3 cellular contexts compared by ENCODE assay signal in the genomic region with DNA sequence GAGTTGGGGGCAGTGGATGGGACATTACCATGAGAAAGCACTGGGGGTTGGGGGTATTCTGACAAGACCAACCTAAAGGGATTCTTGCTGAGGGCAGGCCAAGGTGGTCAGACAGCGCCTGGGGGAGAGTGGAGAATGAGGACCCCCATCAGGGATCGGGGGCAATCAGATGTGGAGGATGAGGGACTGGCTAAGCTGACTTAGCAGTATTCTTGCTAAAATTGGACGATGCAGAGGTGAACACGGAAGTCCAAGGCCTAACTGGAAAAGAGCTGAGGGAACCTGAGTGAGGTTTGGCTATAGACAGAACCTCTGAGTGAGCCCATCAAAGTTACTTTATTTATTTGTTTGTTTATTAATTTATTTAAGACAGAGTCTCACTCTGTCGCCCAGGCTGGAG.
A peak's percentile ranks its signal among the peaks of the same experiment; 100 is the strongest.
TF ChIP-seq lines count a peak whose summit lies in the region.

No MANE protein-coding gene starts in this region.

TF ChIP-seq in GM23338, 12 proteins besides CTCF, POLR2A, EP300 and RAD21:
- no peak for TF ChIP-seq POLR2AphosphoS5 (IDR thresholded peaks at IDR 0.05; ENCODE audit: low read depth)
- no peak for TF ChIP-seq STAT1 (IDR thresholded peaks at IDR 0.05; ENCODE audit: unreplicated experiment)
- no peak for TF ChIP-seq JUNB (IDR thresholded peaks at IDR 0.05; ENCODE audit: unreplicated experiment)
- TF ChIP-seq ZNF114 (CRISPR knock-in tag; IDR thresholded peaks at IDR 0.05) = no peak
- no peak for TF ChIP-seq ZNF331 (CRISPR knock-in tag; IDR thresholded peaks at IDR 0.05; ENCODE audit: low read depth)
- TF ChIP-seq, protein P1, sequence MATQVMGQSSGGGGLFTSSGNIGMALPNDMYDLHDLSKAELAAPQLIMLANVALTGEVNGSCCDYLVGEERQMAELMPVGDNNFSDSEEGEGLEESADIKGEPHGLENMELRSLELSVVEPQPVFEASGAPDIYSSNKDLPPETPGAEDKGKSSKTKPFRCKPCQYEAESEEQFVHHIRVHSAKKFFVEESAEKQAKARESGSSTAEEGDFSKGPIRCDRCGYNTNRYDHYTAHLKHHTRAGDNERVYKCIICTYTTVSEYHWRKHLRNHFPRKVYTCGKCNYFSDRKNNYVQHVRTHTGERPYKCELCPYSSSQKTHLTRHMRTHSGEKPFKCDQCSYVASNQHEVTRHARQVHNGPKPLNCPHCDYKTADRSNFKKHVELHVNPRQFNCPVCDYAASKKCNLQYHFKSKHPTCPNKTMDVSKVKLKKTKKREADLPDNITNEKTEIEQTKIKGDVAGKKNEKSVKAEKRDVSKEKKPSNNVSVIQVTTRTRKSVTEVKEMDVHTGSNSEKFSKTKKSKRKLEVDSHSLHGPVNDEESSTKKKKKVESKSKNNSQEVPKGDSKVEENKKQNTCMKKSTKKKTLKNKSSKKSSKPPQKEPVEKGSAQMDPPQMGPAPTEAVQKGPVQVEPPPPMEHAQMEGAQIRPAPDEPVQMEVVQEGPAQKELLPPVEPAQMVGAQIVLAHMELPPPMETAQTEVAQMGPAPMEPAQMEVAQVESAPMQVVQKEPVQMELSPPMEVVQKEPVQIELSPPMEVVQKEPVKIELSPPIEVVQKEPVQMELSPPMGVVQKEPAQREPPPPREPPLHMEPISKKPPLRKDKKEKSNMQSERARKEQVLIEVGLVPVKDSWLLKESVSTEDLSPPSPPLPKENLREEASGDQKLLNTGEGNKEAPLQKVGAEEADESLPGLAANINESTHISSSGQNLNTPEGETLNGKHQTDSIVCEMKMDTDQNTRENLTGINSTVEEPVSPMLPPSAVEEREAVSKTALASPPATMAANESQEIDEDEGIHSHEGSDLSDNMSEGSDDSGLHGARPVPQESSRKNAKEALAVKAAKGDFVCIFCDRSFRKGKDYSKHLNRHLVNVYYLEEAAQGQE (IDR thresholded peaks at IDR 0.05; ENCODE audit: unreplicated experiment) = no peak
- no peak for TF ChIP-seq EZH2phosphoT487 (IDR thresholded peaks at IDR 0.05; ENCODE audit: unreplicated experiment)
- no peak for TF ChIP-seq EZH2 (IDR thresholded peaks at IDR 0.05; ENCODE audit: low read depth, unreplicated experiment)
- TF ChIP-seq CREB1 (CRISPR knock-in tag; IDR thresholded peaks at IDR 0.05; ENCODE audit: low read depth) = no peak
- TF ChIP-seq NANOG (IDR thresholded peaks at IDR 0.05; ENCODE audit: borderline replicate concordance) = no peak

TF ChIP-seq in HepG2, 621 proteins besides CTCF, POLR2A, EP300 and RAD21 (continues in another document):
- TF ChIP-seq MAFK (conservative IDR thresholded peaks at IDR 0.05 in 1 of 2, IDR thresholded peaks at IDR 0.05 in 1 of 2; ENCODE audit: low read length in 2 of 2) (peak; percentile 35 to 39; a peak in 2 of 4 replicates), PPARG (CRISPR knock-in tag; conservative IDR thresholded peaks at IDR 0.05) (no peak), ZNF605 (CRISPR knock-in tag; IDR thresholded peaks at IDR 0.05) (no peak), RBAK (CRISPR knock-in tag; IDR thresholded peaks at IDR 0.05) (no peak), ZBTB7B (CRISPR knock-in tag; IDR thresholded peaks at IDR 0.05) (no peak), TOE1 (CRISPR knock-in tag; IDR thresholded peaks at IDR 0.05) (no peak), ZNF644 (CRISPR knock-in tag; IDR thresholded peaks at IDR 0.05; ENCODE audit: low read depth) (no peak), JDP2 (CRISPR knock-in tag; IDR thresholded peaks at IDR 0.05; ENCODE audit: borderline replicate concordance) (no peak), TCF7L2 (IDR thresholded peaks at IDR 0.05; ENCODE audit: low read depth, low read length) (no peak), NCOR1 (IDR thresholded peaks at IDR 0.05; ENCODE audit: borderline replicate concordance, low read length) (0 out of 2 replicates have a peak, but pooled peaks have one; percentile 10), PITX1 (CRISPR knock-in tag; IDR thresholded peaks at IDR 0.05) (0 out of 2 replicates have a peak, but pooled peaks have one; percentile 6), RFXAP (CRISPR knock-in tag; IDR thresholded peaks at IDR 0.05; ENCODE audit: borderline replicate concordance) (peak; percentile 29; the same call in 1 of the 2 replicates), RBM22 (optimal IDR thresholded peaks at IDR 0.05; ENCODE audit: low read length) (peak; percentile 24), MEIS1 (CRISPR knock-in tag; IDR thresholded peaks at IDR 0.05; ENCODE audit: borderline replicate concordance) (no peak)
- TF ChIP-seq, protein P2, sequence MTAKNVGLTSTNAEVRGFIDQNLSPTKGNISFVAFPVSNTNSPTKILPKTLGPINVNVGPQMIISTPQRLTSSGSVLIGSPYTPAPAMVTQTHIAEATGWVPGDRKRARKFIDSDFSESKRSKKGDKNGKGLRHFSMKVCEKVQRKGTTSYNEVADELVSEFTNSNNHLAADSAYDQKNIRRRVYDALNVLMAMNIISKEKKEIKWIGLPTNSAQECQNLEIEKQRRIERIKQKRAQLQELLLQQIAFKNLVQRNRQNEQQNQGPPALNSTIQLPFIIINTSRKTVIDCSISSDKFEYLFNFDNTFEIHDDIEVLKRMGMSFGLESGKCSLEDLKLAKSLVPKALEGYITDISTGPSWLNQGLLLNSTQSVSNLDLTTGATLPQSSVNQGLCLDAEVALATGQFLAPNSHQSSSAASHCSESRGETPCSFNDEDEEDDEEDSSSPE (CRISPR knock-in tag; IDR thresholded peaks at IDR 0.05) = no peak
- TF ChIP-seq, protein P3, sequence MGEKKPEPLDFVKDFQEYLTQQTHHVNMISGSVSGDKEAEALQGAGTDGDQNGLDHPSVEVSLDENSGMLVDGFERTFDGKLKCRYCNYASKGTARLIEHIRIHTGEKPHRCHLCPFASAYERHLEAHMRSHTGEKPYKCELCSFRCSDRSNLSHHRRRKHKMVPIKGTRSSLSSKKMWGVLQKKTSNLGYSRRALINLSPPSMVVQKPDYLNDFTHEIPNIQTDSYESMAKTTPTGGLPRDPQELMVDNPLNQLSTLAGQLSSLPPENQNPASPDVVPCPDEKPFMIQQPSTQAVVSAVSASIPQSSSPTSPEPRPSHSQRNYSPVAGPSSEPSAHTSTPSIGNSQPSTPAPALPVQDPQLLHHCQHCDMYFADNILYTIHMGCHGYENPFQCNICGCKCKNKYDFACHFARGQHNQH (CRISPR knock-in tag; IDR thresholded peaks at IDR 0.05) = 0 out of 2 replicates have a peak, but pooled peaks have one; percentile 15
- TF ChIP-seq, protein P4, sequence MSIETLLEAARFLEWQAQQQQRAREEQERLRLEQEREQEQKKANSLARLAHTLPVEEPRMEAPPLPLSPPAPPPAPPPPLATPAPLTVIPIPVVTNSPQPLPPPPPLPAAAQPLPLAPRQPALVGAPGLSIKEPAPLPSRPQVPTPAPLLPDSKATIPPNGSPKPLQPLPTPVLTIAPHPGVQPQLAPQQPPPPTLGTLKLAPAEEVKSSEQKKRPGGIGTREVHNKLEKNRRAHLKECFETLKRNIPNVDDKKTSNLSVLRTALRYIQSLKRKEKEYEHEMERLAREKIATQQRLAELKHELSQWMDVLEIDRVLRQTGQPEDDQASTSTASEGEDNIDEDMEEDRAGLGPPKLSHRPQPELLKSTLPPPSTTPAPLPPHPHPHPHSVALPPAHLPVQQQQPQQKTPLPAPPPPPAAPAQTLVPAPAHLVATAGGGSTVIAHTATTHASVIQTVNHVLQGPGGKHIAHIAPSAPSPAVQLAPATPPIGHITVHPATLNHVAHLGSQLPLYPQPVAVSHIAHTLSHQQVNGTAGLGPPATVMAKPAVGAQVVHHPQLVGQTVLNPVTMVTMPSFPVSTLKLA (IDR thresholded peaks at IDR 0.05) = no peak
- TF ChIP-seq, protein P5, sequence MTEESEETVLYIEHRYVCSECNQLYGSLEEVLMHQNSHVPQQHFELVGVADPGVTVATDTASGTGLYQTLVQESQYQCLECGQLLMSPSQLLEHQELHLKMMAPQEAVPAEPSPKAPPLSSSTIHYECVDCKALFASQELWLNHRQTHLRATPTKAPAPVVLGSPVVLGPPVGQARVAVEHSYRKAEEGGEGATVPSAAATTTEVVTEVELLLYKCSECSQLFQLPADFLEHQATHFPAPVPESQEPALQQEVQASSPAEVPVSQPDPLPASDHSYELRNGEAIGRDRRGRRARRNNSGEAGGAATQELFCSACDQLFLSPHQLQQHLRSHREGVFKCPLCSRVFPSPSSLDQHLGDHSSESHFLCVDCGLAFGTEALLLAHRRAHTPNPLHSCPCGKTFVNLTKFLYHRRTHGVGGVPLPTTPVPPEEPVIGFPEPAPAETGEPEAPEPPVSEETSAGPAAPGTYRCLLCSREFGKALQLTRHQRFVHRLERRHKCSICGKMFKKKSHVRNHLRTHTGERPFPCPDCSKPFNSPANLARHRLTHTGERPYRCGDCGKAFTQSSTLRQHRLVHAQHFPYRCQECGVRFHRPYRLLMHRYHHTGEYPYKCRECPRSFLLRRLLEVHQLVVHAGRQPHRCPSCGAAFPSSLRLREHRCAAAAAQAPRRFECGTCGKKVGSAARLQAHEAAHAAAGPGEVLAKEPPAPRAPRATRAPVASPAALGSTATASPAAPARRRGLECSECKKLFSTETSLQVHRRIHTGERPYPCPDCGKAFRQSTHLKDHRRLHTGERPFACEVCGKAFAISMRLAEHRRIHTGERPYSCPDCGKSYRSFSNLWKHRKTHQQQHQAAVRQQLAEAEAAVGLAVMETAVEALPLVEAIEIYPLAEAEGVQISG (CRISPR knock-in tag; IDR thresholded peaks at IDR 0.05) = no peak

TF ChIP-seq in SK-N-SH, 30 proteins besides CTCF, POLR2A, EP300 and RAD21:
- TF ChIP-seq POLR2AphosphoS5 (IDR thresholded peaks at IDR 0.05; ENCODE audit: low read depth, low read length) (no peak), YY1 (IDR thresholded peaks at IDR 0.05; ENCODE audit: low read depth) (no peak), FOXJ3 (CRISPR knock-in tag; IDR thresholded peaks at IDR 0.05) (no peak), MEF2A (IDR thresholded peaks at IDR 0.05; ENCODE audit: borderline replicate concordance, low read depth) (no peak), RFX5 (IDR thresholded peaks at IDR 0.05; ENCODE audit: low read length) (no peak), SMC3 (IDR thresholded peaks at IDR 0.05; ENCODE audit: low read depth, low read length) (no peak), FOXM1 (IDR thresholded peaks at IDR 0.05; ENCODE audit: low read depth) (no peak), TEAD4 (IDR thresholded peaks at IDR 0.05; ENCODE audit: borderline replicate concordance, insufficient read depth) (no peak), GATA2 (CRISPR knock-in tag; IDR thresholded peaks at IDR 0.05) (no peak)
- TF ChIP-seq, protein P6, sequence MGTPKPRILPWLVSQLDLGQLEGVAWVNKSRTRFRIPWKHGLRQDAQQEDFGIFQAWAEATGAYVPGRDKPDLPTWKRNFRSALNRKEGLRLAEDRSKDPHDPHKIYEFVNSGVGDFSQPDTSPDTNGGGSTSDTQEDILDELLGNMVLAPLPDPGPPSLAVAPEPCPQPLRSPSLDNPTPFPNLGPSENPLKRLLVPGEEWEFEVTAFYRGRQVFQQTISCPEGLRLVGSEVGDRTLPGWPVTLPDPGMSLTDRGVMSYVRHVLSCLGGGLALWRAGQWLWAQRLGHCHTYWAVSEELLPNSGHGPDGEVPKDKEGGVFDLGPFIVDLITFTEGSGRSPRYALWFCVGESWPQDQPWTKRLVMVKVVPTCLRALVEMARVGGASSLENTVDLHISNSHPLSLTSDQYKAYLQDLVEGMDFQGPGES (IDR thresholded peaks at IDR 0.05; ENCODE audit: low read depth, low read length) = no peak
- TF ChIP-seq, protein P7, sequence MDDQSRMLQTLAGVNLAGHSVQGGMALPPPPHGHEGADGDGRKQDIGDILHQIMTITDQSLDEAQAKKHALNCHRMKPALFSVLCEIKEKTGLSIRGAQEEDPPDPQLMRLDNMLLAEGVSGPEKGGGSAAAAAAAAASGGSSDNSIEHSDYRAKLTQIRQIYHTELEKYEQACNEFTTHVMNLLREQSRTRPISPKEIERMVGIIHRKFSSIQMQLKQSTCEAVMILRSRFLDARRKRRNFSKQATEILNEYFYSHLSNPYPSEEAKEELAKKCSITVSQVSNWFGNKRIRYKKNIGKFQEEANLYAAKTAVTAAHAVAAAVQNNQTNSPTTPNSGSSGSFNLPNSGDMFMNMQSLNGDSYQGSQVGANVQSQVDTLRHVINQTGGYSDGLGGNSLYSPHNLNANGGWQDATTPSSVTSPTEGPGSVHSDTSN (IDR thresholded peaks at IDR 0.05) = no peak
- TF ChIP-seq, protein P8, sequence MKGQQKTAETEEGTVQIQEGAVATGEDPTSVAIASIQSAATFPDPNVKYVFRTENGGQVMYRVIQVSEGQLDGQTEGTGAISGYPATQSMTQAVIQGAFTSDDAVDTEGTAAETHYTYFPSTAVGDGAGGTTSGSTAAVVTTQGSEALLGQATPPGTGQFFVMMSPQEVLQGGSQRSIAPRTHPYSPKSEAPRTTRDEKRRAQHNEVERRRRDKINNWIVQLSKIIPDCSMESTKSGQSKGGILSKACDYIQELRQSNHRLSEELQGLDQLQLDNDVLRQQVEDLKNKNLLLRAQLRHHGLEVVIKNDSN (IDR thresholded peaks at IDR 0.05; ENCODE audit: borderline replicate concordance, low read depth) = no peak
- TF ChIP-seq, protein P9, sequence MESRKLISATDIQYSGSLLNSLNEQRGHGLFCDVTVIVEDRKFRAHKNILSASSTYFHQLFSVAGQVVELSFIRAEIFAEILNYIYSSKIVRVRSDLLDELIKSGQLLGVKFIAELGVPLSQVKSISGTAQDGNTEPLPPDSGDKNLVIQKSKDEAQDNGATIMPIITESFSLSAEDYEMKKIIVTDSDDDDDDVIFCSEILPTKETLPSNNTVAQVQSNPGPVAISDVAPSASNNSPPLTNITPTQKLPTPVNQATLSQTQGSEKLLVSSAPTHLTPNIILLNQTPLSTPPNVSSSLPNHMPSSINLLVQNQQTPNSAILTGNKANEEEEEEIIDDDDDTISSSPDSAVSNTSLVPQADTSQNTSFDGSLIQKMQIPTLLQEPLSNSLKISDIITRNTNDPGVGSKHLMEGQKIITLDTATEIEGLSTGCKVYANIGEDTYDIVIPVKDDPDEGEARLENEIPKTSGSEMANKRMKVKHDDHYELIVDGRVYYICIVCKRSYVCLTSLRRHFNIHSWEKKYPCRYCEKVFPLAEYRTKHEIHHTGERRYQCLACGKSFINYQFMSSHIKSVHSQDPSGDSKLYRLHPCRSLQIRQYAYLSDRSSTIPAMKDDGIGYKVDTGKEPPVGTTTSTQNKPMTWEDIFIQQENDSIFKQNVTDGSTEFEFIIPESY (IDR thresholded peaks at IDR 0.05; ENCODE audit: borderline replicate concordance, low read depth) = no peak
